ENCODE assay signal across 11 cellular contexts in genomic region chr7:963236-964078, GRCh38. TPM values are rescaled to one million over a fixed set of nuclear protein-coding genes. Genes with fewer than 3 reads are reported as not detected.
DNase-seq lines count a peak whose midpoint lies in the region; ATAC-seq, FAIRE-seq and TF ChIP-seq lines count a peak whose summit lies in the region.
"Had no signal": no experiment of that assay in that cellular context is flagged by ENCODE, and none has a peak within 500 bp of the region (broad histone marks: within the 10 kb centered on the region; RNA-seq: fewer than 3 reads in every experiment).

No MANE protein-coding gene starts in this region.

- ATAC-seq in effector memory CD8-positive, alpha-beta T cell (replicated peaks): peak; percentile 29
- ATAC-seq in pancreas (peak in 3 of 4 donors; percentile 9 to 23 (median 22)), GM19455 (IDR thresholded peaks at IDR 0.05; ENCODE audit: unreplicated experiment) (no peak)

- H3K4me1 Mint-ChIP-seq in effector memory CD8-positive, alpha-beta T cell (ENCODE audit: low read depth in 2 of 2): peaks cover 10 to 11% of the 10 kb centered on the region in 2 donors
- H3K4me1 Mint-ChIP-seq in activated T-helper 1 cell treated with anti-CD3 and anti-CD28 coated beads, Interleukin-12 subunit alpha, Interleukin-12 subunit beta, Interleukin-2, Interleukin-4 antibody, amounts not matched to agents 30 ng/mL and 10 ng/mL and 1 ng/mL, durations not matched to agents 14 hours and 24 hours and 36 hours (ENCODE audit: low read depth): no peaks in the 10 kb centered on the region
- peaks cover 2% of the 10 kb centered on the region for H3K4me1 Mint-ChIP-seq in activated T-helper 2 cell treated with anti-CD3 and anti-CD28 coated beads, Interferon-gamma antibody, Interleukin-2, Interleukin-4, amounts not matched to agents 10 μg/mL and 5 μg/mL and 100 μg/mL, durations not matched to agents 14 hours and 24 hours and 36 hours (ENCODE audit: low read depth)

- peaks cover 31% of the 10 kb centered on the region for H3K36me3 Mint-ChIP-seq in effector memory CD8-positive, alpha-beta T cell (ENCODE audit: insufficient read depth)
- H3K36me3 Mint-ChIP-seq in activated T-helper 1 cell treated with anti-CD3 and anti-CD28 coated beads, Interleukin-12 subunit alpha, Interleukin-12 subunit beta, Interleukin-2, Interleukin-4 antibody, amounts not matched to agents 30 ng/mL and 10 ng/mL and 1 ng/mL, durations not matched to agents 14 hours and 24 hours and 36 hours (ENCODE audit: low read depth): peaks cover 11% of the 10 kb centered on the region
- peaks cover 19% of the 10 kb centered on the region for H3K36me3 Mint-ChIP-seq in activated T-helper 2 cell treated with anti-CD3 and anti-CD28 coated beads, Interferon-gamma antibody, Interleukin-2, Interleukin-4, amounts not matched to agents 10 μg/mL and 5 μg/mL and 100 μg/mL, durations not matched to agents 14 hours and 24 hours and 36 hours (ENCODE audit: low read depth)

- H3K27ac ChIP-seq in pancreas: no peak overlapping the region
- H3K27ac ChIP-seq: A549 had no signal

- H3K27me3 Mint-ChIP-seq in effector memory CD8-positive, alpha-beta T cell: peaks cover 0 to 10% of the 10 kb centered on the region in 2 donors
- H3K27me3 Mint-ChIP-seq in activated T-helper 1 cell treated with anti-CD3 and anti-CD28 coated beads, Interleukin-12 subunit alpha, Interleukin-12 subunit beta, Interleukin-2, Interleukin-4 antibody, amounts not matched to agents 30 ng/mL and 10 ng/mL and 1 ng/mL, durations not matched to agents 14 hours and 24 hours and 36 hours (ENCODE audit: insufficient read depth): peaks cover 2% of the 10 kb centered on the region
- peaks cover 2% of the 10 kb centered on the region for H3K27me3 Mint-ChIP-seq in activated T-helper 2 cell treated with anti-CD3 and anti-CD28 coated beads, Interferon-gamma antibody, Interleukin-2, Interleukin-4, amounts not matched to agents 10 μg/mL and 5 μg/mL and 100 μg/mL, durations not matched to agents 14 hours and 24 hours and 36 hours (ENCODE audit: low read depth)

- H3K4me3 ChIP-seq in pancreas: no peak overlapping the region
- H3K4me3 ChIP-seq: A549 had no signal

- no peaks in the 10 kb centered on the region for H3K27me3 ChIP-seq in pancreas

- 21 to 24% methylated on average over 32 to 37 of the region's 37 CpGs for WGBS in pancreas, 2 donors

- no peak for TF ChIP-seq CTCF in pancreas (IDR thresholded peaks at IDR 0.05)

- peak; percentile 22 for DNase-seq in NCI-H1105 treated with DMSO at 0.1 percent for 48 hours (lab: John Stamatoyannopoulos, UW)
- no peak for DNase-seq in NCI-H1105 (lab: John Stamatoyannopoulos, UW)
- peak; percentile 27 for DNase-seq in NCI-H2171 (lab: John Stamatoyannopoulos, UW)
- DNase-seq in effector memory CD8-positive, alpha-beta T cell: no peak
- peak in 3 of 6 donors; percentile 38 to 68 (median 56) for DNase-seq in pancreas
- no peak for DNase-seq in activated T-helper 1 cell treated with anti-CD3 and anti-CD28 coated beads, Interleukin-12 subunit alpha, Interleukin-12 subunit beta, Interleukin-2, Interleukin-4 antibody, amounts not matched to agents 30 ng/mL and 10 ng/mL and 1 ng/mL, durations not matched to agents 14 hours and 24 hours and 36 hours (ENCODE audit: low spot score)
- no peak for DNase-seq in activated T-helper 2 cell treated with anti-CD3 and anti-CD28 coated beads, Interferon-gamma antibody, Interleukin-2, Interleukin-4, amounts not matched to agents 10 μg/mL and 5 μg/mL and 100 μg/mL, durations not matched to agents 14 hours and 24 hours and 36 hours (ENCODE audit: low spot score)
- DNase-seq: trophoblast cell had no signal

- FAIRE-seq in pancreas (lab: Jason Lieb, UNC): no peak
- FAIRE-seq: A549 had no signal

- H3K4me3 Mint-ChIP-seq in effector memory CD8-positive, alpha-beta T cell: peak overlapping the region; percentile 44 to 46
- H3K4me3 Mint-ChIP-seq in activated T-helper 1 cell treated with anti-CD3 and anti-CD28 coated beads, Interleukin-12 subunit alpha, Interleukin-12 subunit beta, Interleukin-2, Interleukin-4 antibody, amounts not matched to agents 30 ng/mL and 10 ng/mL and 1 ng/mL, durations not matched to agents 14 hours and 24 hours and 36 hours: no peak overlapping the region
- H3K4me3 Mint-ChIP-seq in activated T-helper 2 cell treated with anti-CD3 and anti-CD28 coated beads, Interferon-gamma antibody, Interleukin-2, Interleukin-4, amounts not matched to agents 10 μg/mL and 5 μg/mL and 100 μg/mL, durations not matched to agents 14 hours and 24 hours and 36 hours (ENCODE audit: low read depth): no peak overlapping the region

- peak overlapping the region in 1 of 2 donors; percentile 57 for H3K27ac Mint-ChIP-seq in effector memory CD8-positive, alpha-beta T cell
- no peak overlapping the region for H3K27ac Mint-ChIP-seq in activated T-helper 1 cell treated with anti-CD3 and anti-CD28 coated beads, Interleukin-12 subunit alpha, Interleukin-12 subunit beta, Interleukin-2, Interleukin-4 antibody, amounts not matched to agents 30 ng/mL and 10 ng/mL and 1 ng/mL, durations not matched to agents 14 hours and 24 hours and 36 hours
- no peak overlapping the region for H3K27ac Mint-ChIP-seq in activated T-helper 2 cell treated with anti-CD3 and anti-CD28 coated beads, Interferon-gamma antibody, Interleukin-2, Interleukin-4, amounts not matched to agents 10 μg/mL and 5 μg/mL and 100 μg/mL, durations not matched to agents 14 hours and 24 hours and 36 hours

- intact Hi-C loops in pancreas (cut with DNase I): no loop called here
- intact Hi-C loops in activated T-helper 1 cell treated with anti-CD3 and anti-CD28 coated beads, Interleukin-12 subunit alpha, Interleukin-12 subunit beta, Interleukin-2, Interleukin-4 antibody, amounts not matched to agents 30 ng/mL and 10 ng/mL and 1 ng/mL, durations not matched to agents 14 hours and 24 hours and 36 hours (cut with micrococcal nuclease): no loop called here
- intact Hi-C loops in activated T-helper 2 cell treated with anti-CD3 and anti-CD28 coated beads, Interferon-gamma antibody, Interleukin-2, Interleukin-4, amounts not matched to agents 10 μg/mL and 5 μg/mL and 100 μg/mL, durations not matched to agents 14 hours and 24 hours and 36 hours (cut with micrococcal nuclease): no loop called here

- H3K36me3 ChIP-seq in pancreas: peaks cover 0 to 21% (median 17%) of the 10 kb centered on the region in 3 donors

- no peaks in the 10 kb centered on the region for H3K9me3 ChIP-seq in pancreas
- H3K9me3 ChIP-seq: A549 had no signal

- H3K9me3 Mint-ChIP-seq in effector memory CD8-positive, alpha-beta T cell: no peaks in the 10 kb centered on the region
- no peaks in the 10 kb centered on the region for H3K9me3 Mint-ChIP-seq in activated T-helper 1 cell treated with anti-CD3 and anti-CD28 coated beads, Interleukin-12 subunit alpha, Interleukin-12 subunit beta, Interleukin-2, Interleukin-4 antibody, amounts not matched to agents 30 ng/mL and 10 ng/mL and 1 ng/mL, durations not matched to agents 14 hours and 24 hours and 36 hours
- no peaks in the 10 kb centered on the region for H3K9me3 Mint-ChIP-seq in activated T-helper 2 cell treated with anti-CD3 and anti-CD28 coated beads, Interferon-gamma antibody, Interleukin-2, Interleukin-4, amounts not matched to agents 10 μg/mL and 5 μg/mL and 100 μg/mL, durations not matched to agents 14 hours and 24 hours and 36 hours

- H3K4me1 ChIP-seq in pancreas: no peaks in the 10 kb centered on the region
- H3K4me1 ChIP-seq: A549 had no signal

RNA-seq across cellular contexts. Expression of gene ADAP1, which starts 9.0 kb away (rescaled TPM):
- 10 to 100 TPM; 10.9 to 15.0 (median 13.7) TPM for total RNA-seq in pancreas
- polyA plus RNA-seq in pancreas: 10 to 100 TPM; 15.5 to 41.2 TPM
- 80.9 and 87.7 TPM in 2 replicates for total RNA-seq in activated T-helper 1 cell treated with anti-CD3 and anti-CD28 coated beads, Interleukin-12 subunit alpha, Interleukin-12 subunit beta, Interleukin-2, Interleukin-4 antibody, amounts not matched to agents 30 ng/mL and 10 ng/mL and 1 ng/mL, durations not matched to agents 14 hours and 24 hours and 36 hours
- 62.8 and 65.2 TPM in 2 replicates for total RNA-seq in activated T-helper 2 cell treated with anti-CD3 and anti-CD28 coated beads, Interferon-gamma antibody, Interleukin-2, Interleukin-4, amounts not matched to agents 10 μg/mL and 5 μg/mL and 100 μg/mL, durations not matched to agents 14 hours and 24 hours and 36 hours

RNA-seq across cellular contexts. Expression of gene COX19, which starts 11.9 kb away (rescaled TPM):
- total RNA-seq in pancreas: 1 to 10 TPM; 4.2 to 8.6 (median 6.0) TPM
- 1 to 10 TPM; 7.5 to 9.1 TPM for polyA plus RNA-seq in pancreas
- 14.3 and 18.6 TPM in 2 replicates for total RNA-seq in activated T-helper 1 cell treated with anti-CD3 and anti-CD28 coated beads, Interleukin-12 subunit alpha, Interleukin-12 subunit beta, Interleukin-2, Interleukin-4 antibody, amounts not matched to agents 30 ng/mL and 10 ng/mL and 1 ng/mL, durations not matched to agents 14 hours and 24 hours and 36 hours
- 15.0 and 17.2 TPM in 2 replicates for total RNA-seq in activated T-helper 2 cell treated with anti-CD3 and anti-CD28 coated beads, Interferon-gamma antibody, Interleukin-2, Interleukin-4, amounts not matched to agents 10 μg/mL and 5 μg/mL and 100 μg/mL, durations not matched to agents 14 hours and 24 hours and 36 hours

RNA-seq across cellular contexts. Expression of gene CYP2W1, which starts 19.5 kb away (rescaled TPM):
- total RNA-seq in pancreas: under 1 TPM in 5 of 6 donors, not detected in 1; 0.12 to 0.59 (median 0.32) TPM
- polyA plus RNA-seq in pancreas: under 1 TPM; 0.54 to 0.76 TPM
- total RNA-seq in activated T-helper 1 cell treated with anti-CD3 and anti-CD28 coated beads, Interleukin-12 subunit alpha, Interleukin-12 subunit beta, Interleukin-2, Interleukin-4 antibody, amounts not matched to agents 30 ng/mL and 10 ng/mL and 1 ng/mL, durations not matched to agents 14 hours and 24 hours and 36 hours: not detected in 2 replicates
- total RNA-seq in activated T-helper 2 cell treated with anti-CD3 and anti-CD28 coated beads, Interferon-gamma antibody, Interleukin-2, Interleukin-4, amounts not matched to agents 10 μg/mL and 5 μg/mL and 100 μg/mL, durations not matched to agents 14 hours and 24 hours and 36 hours: not detected in 2 replicates
- total RNA-seq: mesenteric fat pad had no signal
- polyA plus RNA-seq: A549 had no signal

Comparison
In these comparisons a context has a peak if more than half of its experiments do, and no peak if none do; other contexts are left out.
1. DNase-seq: peak in NCI-H1105 treated with DMSO at 0.1 percent for 48 hours (single experiment) and NCI-H2171 (single experiment); none in NCI-H1105 (single experiment), effector memory CD8-positive, alpha-beta T cell (0 of 3), activated T-helper 1 cell treated with anti-CD3 and anti-CD28 coated beads, Interleukin-12 subunit alpha, Interleukin-12 subunit beta, Interleukin-2, Interleukin-4 antibody, amounts not matched to agents 30 ng/mL and 10 ng/mL and 1 ng/mL, durations not matched to agents 14 hours and 24 hours and 36 hours (single experiment) and activated T-helper 2 cell treated with anti-CD3 and anti-CD28 coated beads, Interferon-gamma antibody, Interleukin-2, Interleukin-4, amounts not matched to agents 10 μg/mL and 5 μg/mL and 100 μg/mL, durations not matched to agents 14 hours and 24 hours and 36 hours (single experiment).
2. H3K4me3 Mint-ChIP-seq: peak in effector memory CD8-positive, alpha-beta T cell (2 of 2); none in activated T-helper 1 cell treated with anti-CD3 and anti-CD28 coated beads, Interleukin-12 subunit alpha, Interleukin-12 subunit beta, Interleukin-2, Interleukin-4 antibody, amounts not matched to agents 30 ng/mL and 10 ng/mL and 1 ng/mL, durations not matched to agents 14 hours and 24 hours and 36 hours (single experiment) and activated T-helper 2 cell treated with anti-CD3 and anti-CD28 coated beads, Interferon-gamma antibody, Interleukin-2, Interleukin-4, amounts not matched to agents 10 μg/mL and 5 μg/mL and 100 μg/mL, durations not matched to agents 14 hours and 24 hours and 36 hours (single experiment).